8 cellular contexts compared by ENCODE assay signal in genomic region chr6:136792066-136792944, GRCh38. TPM values are rescaled to one million over a fixed set of nuclear protein-coding genes. Genes with fewer than 3 reads are reported as not detected.
A peak's percentile ranks its signal among the peaks of the same experiment; 100 is the strongest.
DNase-seq lines count a peak whose midpoint lies in the region; ATAC-seq and TF ChIP-seq lines count a peak whose summit lies in the region.

Gene MAP3K5 (minus strand): TSS chr6:136792477. CDS start chr6:136792157, 320 bp downstream.

- peak within 1 kb of the TSS; percentile 74 to 81 for H3K4me3 ChIP-seq in ascending aorta
- H3K4me3 ChIP-seq in sigmoid colon = peak within 1 kb of the TSS; percentile 51 to 69 (median 66)

- no peak for TF ChIP-seq EP300 in sigmoid colon (IDR thresholded peaks at IDR 0.05)

- 0% methylated on average over 108 of the region's 108 CpGs for WGBS in sigmoid colon, 2 donors

- no peaks in the 10 kb centered on the region for H3K36me3 ChIP-seq in ascending aorta
- H3K36me3 ChIP-seq in sigmoid colon = no peaks in the 10 kb centered on the region

- H3K27me3 Mint-ChIP-seq in T-helper 2 cell treated with Interferon-gamma antibody and Interleukin-4, amounts not matched to agents 5 μg/mL and 100 μg/mL, for 36 hours (ENCODE audit: low read depth) = peaks cover 3% of the 10 kb centered on the region

- H3K27ac Mint-ChIP-seq in T-helper 2 cell treated with Interferon-gamma antibody and Interleukin-4, amounts not matched to agents 5 μg/mL and 100 μg/mL, for 36 hours = peak within 1 kb of the TSS; percentile 96

- DNase-seq in NCI-H1436 (lab: John Stamatoyannopoulos, UW) (peak; percentile 77), ascending aorta (ENCODE audit: low spot score in 2 of 2) (peak; percentile 35 to 94), hippocampal formation (lab: John Stamatoyannopoulos, UW) (peak; percentile 52 to 66), sigmoid colon (peak; percentile 89), epidermal melanocyte (ENCODE audit: insufficient read length, low spot score) (no peak)
- DNase-seq in T-helper 2 cell treated with Interferon-gamma antibody and Interleukin-4, amounts not matched to agents 5 μg/mL and 100 μg/mL, for 36 hours (ENCODE audit: low spot score) = peak; percentile 80

- TF ChIP-seq CTCF in ascending aorta (IDR thresholded peaks at IDR 0.05) (peak; percentile 24 to 86 (median 31)), sigmoid colon (IDR thresholded peaks at IDR 0.05) (peak in 1 of 4 experiments; percentile 8)

- peaks cover 4% of the 10 kb centered on the region for H3K9me3 Mint-ChIP-seq in T-helper 2 cell treated with Interferon-gamma antibody and Interleukin-4, amounts not matched to agents 5 μg/mL and 100 μg/mL, for 36 hours

- peaks cover 30% of the 10 kb centered on the region for H3K36me3 Mint-ChIP-seq in T-helper 2 cell treated with Interferon-gamma antibody and Interleukin-4, amounts not matched to agents 5 μg/mL and 100 μg/mL, for 36 hours (ENCODE audit: low read depth)

- ATAC-seq in GM18498 (IDR thresholded peaks at IDR 0.05; ENCODE audit: unreplicated experiment) = peak; percentile 70
- ATAC-seq in HG02840 (IDR thresholded peaks at IDR 0.05; ENCODE audit: low FRiP score, unreplicated experiment) = peak; percentile 54

- no peak for TF ChIP-seq POLR2A in sigmoid colon (IDR thresholded peaks at IDR 0.05)

- no peaks in the 10 kb centered on the region for H3K27me3 ChIP-seq in ascending aorta
- H3K27me3 ChIP-seq in sigmoid colon = no peaks in the 10 kb centered on the region

- H3K9me3 ChIP-seq in ascending aorta (no peaks in the 10 kb centered on the region), sigmoid colon (no peaks in the 10 kb centered on the region)

- H3K27ac ChIP-seq in ascending aorta = peak within 1 kb of the TSS; percentile 98 to 99
- H3K27ac ChIP-seq in sigmoid colon = peak within 1 kb of the TSS; percentile 74 to 97 (median 82)

- H3K4me1 ChIP-seq in ascending aorta = peaks cover 4 to 19% of the 10 kb centered on the region in 2 donors
- peaks cover 0 to 26% (median 14%) of the 10 kb centered on the region in 4 donors for H3K4me1 ChIP-seq in sigmoid colon

- intact Hi-C loops in ascending aorta (cut with DNase I) (loop anchor here (1.0 to 10.0 kb wide), 9 partner anchors 30 to 508 kb away; partner anchors contain the start of genes BCLAF1 and PEX7), sigmoid colon (cut with DNase I) (loop anchor here (1.0 kb wide), 1 partner anchor 148 kb away; no protein-coding TSS in a partner anchor)

- peak within 1 kb of the TSS; percentile 97 for H3K4me3 Mint-ChIP-seq in T-helper 2 cell treated with Interferon-gamma antibody and Interleukin-4, amounts not matched to agents 5 μg/mL and 100 μg/mL, for 36 hours

- H3K4me1 Mint-ChIP-seq in T-helper 2 cell treated with Interferon-gamma antibody and Interleukin-4, amounts not matched to agents 5 μg/mL and 100 μg/mL, for 36 hours (ENCODE audit: low read depth) = peaks cover 34% of the 10 kb centered on the region

RNA-seq across cellular contexts. Expression of gene MAP3K5, which starts in this region (rescaled TPM):
- total RNA-seq in ascending aorta (40.9 TPM), sigmoid colon (10 to 100 TPM in 2 of 4 donors, 1 to 10 TPM in 2; 8.9 to 17.8 (median 10.3) TPM)
- 10 to 100 TPM in 1 of 3 donors, 1 to 10 TPM in 2; 7.4 to 11.4 (median 8.6) TPM for polyA plus RNA-seq in sigmoid colon
